20 cellular contexts compared by ENCODE assay signal in genomic region chr17:17081304-17081940, GRCh38. TPM values are rescaled to one million over a fixed set of nuclear protein-coding genes. Genes with fewer than 3 reads are reported as not detected.
DNase-seq lines count a peak whose midpoint lies in the region; ATAC-seq, FAIRE-seq and TF ChIP-seq lines count a peak whose summit lies in the region.
"Had no signal": no experiment of that assay in that cellular context is flagged by ENCODE, and none has a peak within 500 bp of the region (broad histone marks: within the 10 kb centered on the region; RNA-seq: fewer than 3 reads in every experiment).

No MANE protein-coding gene starts in this region.

- FAIRE-seq in kidney (lab: Jason Lieb, UNC), result no peak
- FAIRE-seq: endometrium had no signal

- H3K23me2 ChIP-seq in H9 (ENCODE audit: insufficient read length, low read depth, low read length, poor library complexity, severe bottlenecking), result no peaks in the 10 kb centered on the region

- H3K27ac ChIP-seq in H9 (ENCODE audit: insufficient read length, low read depth, low read length) (no peak overlapping the region), kidney (ENCODE audit: low read depth in 2 of 2, low read length in 2 of 2) (no peak overlapping the region), spleen (peak overlapping the region in 2 of 8 donors; percentile 15 to 22)
- H3K27ac ChIP-seq: prostate gland, thyroid gland had no signal

- no peak overlapping the region for H3K4me3 Mint-ChIP-seq in H9
- no peak overlapping the region for H3K4me3 Mint-ChIP-seq in brain
- H3K4me3 Mint-ChIP-seq: GM23338, natural killer cell, T-cell had no signal

- H3K9me3 Mint-ChIP-seq in H9 (no peaks in the 10 kb centered on the region), brain (no peaks in the 10 kb centered on the region)
- H3K9me3 Mint-ChIP-seq: GM23338, natural killer cell, T-cell had no signal

- no peak overlapping the region for H3K56ac ChIP-seq in H9 (ENCODE audit: insufficient read length, low read depth, low read length)

- H3K4me1 ChIP-seq in H9 (ENCODE audit: insufficient read depth, low read length), result no peaks in the 10 kb centered on the region
- peaks cover 31% of the 10 kb centered on the region in 2 donors for H3K4me1 ChIP-seq in kidney (ENCODE audit: control insufficient read depth in 1 of 2, insufficient read depth in 1 of 2, low read depth in 1 of 2, low read length in 2 of 2)
- peaks cover 8 to 70% (median 30%) of the 10 kb centered on the region in 6 donors for H3K4me1 ChIP-seq in spleen

- H3K36me3 Mint-ChIP-seq in H9 (ENCODE audit: insufficient read depth in 1 of 3, low read depth in 3 of 3) (peaks cover 3 to 43% (median 14%) of the 10 kb centered on the region in 3 experiments), brain (peaks cover 61% of the 10 kb centered on the region)
- H3K36me3 Mint-ChIP-seq: natural killer cell had no signal

- H4K8ac ChIP-seq in H9 (replicated peaks; ENCODE audit: insufficient read length, low read depth, low read length), result no peak overlapping the region

- H3K27me3 ChIP-seq in H9 (ENCODE audit: insufficient read depth, low read length), result no peaks in the 10 kb centered on the region
- no peaks in the 10 kb centered on the region for H3K27me3 ChIP-seq in spleen (replicated peaks in 1 of 7)
- H3K27me3 ChIP-seq: thyroid gland had no signal

- H3K9me3 ChIP-seq in H9 (ENCODE audit: control insufficient read depth, low read depth, low read length) (no peaks in the 10 kb centered on the region), kidney (ENCODE audit: control insufficient read depth in 1 of 2, low read length in 2 of 2) (no peaks in the 10 kb centered on the region), spleen (no peaks in the 10 kb centered on the region)
- H3K9me3 ChIP-seq: prostate gland, thyroid gland had no signal

- H2BK12ac ChIP-seq in H9 (ENCODE audit: insufficient read length, low read depth, low read length), result no peak overlapping the region

- H3K4ac ChIP-seq in H9 (ENCODE audit: low read depth, low read length), result no peak overlapping the region

- no peak overlapping the region for H2BK120ac ChIP-seq in H9 (ENCODE audit: low read depth, low read length, poor library complexity, severe bottlenecking)

- no peak overlapping the region for H3K18ac ChIP-seq in H9 (ENCODE audit: insufficient read length, low read depth, low read length)

- H3K27ac Mint-ChIP-seq in H9, result peak overlapping the region in 2 of 3 experiments; percentile 13 to 16; a peak in 3 of 7 replicates
- peak overlapping the region in 4 of 5 experiments; percentile 5 to 47 (median 25) for H3K27ac Mint-ChIP-seq in brain
- H3K27ac Mint-ChIP-seq: GM23338 had no signal

- no peak overlapping the region for H4K91ac ChIP-seq in H9 (ENCODE audit: insufficient read length, low read depth, low read length)

- no peak for TF ChIP-seq POLR2A in spleen (IDR thresholded peaks at IDR 0.05)

- H2AK5ac ChIP-seq in H9 (ENCODE audit: insufficient read length, low read length), result no peak overlapping the region

- no peak overlapping the region for H3K14ac ChIP-seq in H9 (ENCODE audit: insufficient read depth, low read length)

- H2AFZ ChIP-seq in H9 (ENCODE audit: low read length), result no peak overlapping the region
- H2AFZ ChIP-seq: GM23338 had no signal

- H2BK15ac ChIP-seq in H9 (ENCODE audit: low read depth, low read length), result no peak overlapping the region

- H3K36me3 ChIP-seq in kidney (ENCODE audit: control insufficient read depth in 1 of 2, insufficient read depth in 2 of 2, low read length in 2 of 2) (peaks cover 14 to 21% of the 10 kb centered on the region in 2 donors), spleen (peaks cover 0 to 93% (median 35%) of the 10 kb centered on the region in 6 donors)
- H3K36me3 ChIP-seq: prostate gland had no signal

- no peak overlapping the region for H2BK5ac ChIP-seq in H9 (ENCODE audit: insufficient read length, low read length)

- peaks cover 4 to 9% of the 10 kb centered on the region in 2 experiments for H3K4me1 Mint-ChIP-seq in H9
- H3K4me1 Mint-ChIP-seq in brain, result peaks cover 38% of the 10 kb centered on the region

- H4K20me1 ChIP-seq in H9 (ENCODE audit: control insufficient read depth, insufficient read depth, insufficient read length), result no peaks in the 10 kb centered on the region

- DNase-seq in H9, result no peak
- peak; percentile 78 for DNase-seq in kidney
- peak; percentile 19 for DNase-seq in spleen
- no peak for DNase-seq in activated CD4-positive, alpha-beta T cell treated with anti-CD3 and anti-CD28 coated beads, Interleukin-2, amount 50 U/mL, for 48 hours
- DNase-seq: activated CD4-positive, alpha-beta T cell treated with anti-CD3 and anti-CD28 coated beads, Interleukin-2, amount 50 U/mL, for 1 hour; amygdala; mesendoderm; natural killer cell; NCI-H1417; NCI-H526 treated with DMSO at 0.1 percent for 48 hours; SIG-M5; T-cell; thyroid gland had no signal

- peaks cover 3% of the 10 kb centered on the region for H3K79me1 ChIP-seq in H9 (ENCODE audit: insufficient read depth, low read depth, low read length, poor library complexity, severe bottlenecking)

- no peaks in the 10 kb centered on the region for H3K27me3 Mint-ChIP-seq in H9 (ENCODE audit: low read depth)
- H3K27me3 Mint-ChIP-seq in brain, result no peaks in the 10 kb centered on the region
- H3K27me3 Mint-ChIP-seq: T-cell had no signal

- WGBS in H9 (ENCODE audit: extremely low coverage, insufficient read length, low lambda C conversion rate), result no CpG with 5 or more reads among the region's 13 CpGs
- 81 to 88% (median 84%) methylated on average over 13 of the region's 13 CpGs for WGBS in spleen, 5 donors

- H3K4me3 ChIP-seq in kidney (ENCODE audit: low read length in 2 of 2), result no peak overlapping the region
- H3K4me3 ChIP-seq in spleen, result no peak overlapping the region
- H3K4me3 ChIP-seq: GM23338, prostate gland, thyroid gland had no signal

- H3K4me2 ChIP-seq in H9 (ENCODE audit: insufficient read depth, insufficient read length, low read length), result no peak overlapping the region
- H3K4me2 ChIP-seq: GM23338 had no signal

- ATAC-seq in HG03045 (IDR thresholded peaks at IDR 0.05; ENCODE audit: unreplicated experiment) (no peak), GM19023 (IDR thresholded peaks at IDR 0.05; ENCODE audit: unreplicated experiment) (no peak), GM19351 (IDR thresholded peaks at IDR 0.05; ENCODE audit: unreplicated experiment) (no peak)
- ATAC-seq: GM23338, natural killer cell, T-cell had no signal

- H3K23ac ChIP-seq in H9 (ENCODE audit: insufficient read length, low read depth, low read length), result no peak overlapping the region

- no peak overlapping the region for H2BK20ac ChIP-seq in H9 (ENCODE audit: low read depth, low read length, poor library complexity, severe bottlenecking)

- no peak overlapping the region for H3K9ac ChIP-seq in H9 (ENCODE audit: extremely low read depth, insufficient read length, low read length)
- H3K9ac ChIP-seq in kidney (ENCODE audit: low read length in 2 of 2), result no peak overlapping the region

- no peak for TF ChIP-seq CTCF in H9 (conservative IDR thresholded peaks at IDR 0.05)
- TF ChIP-seq CTCF in brain (conservative IDR thresholded peaks at IDR 0.05), result no peak
- no peak for TF ChIP-seq CTCF in kidney (IDR thresholded peaks at IDR 0.05; ENCODE audit: borderline replicate concordance, extremely low read depth, insufficient read depth)
- no peak for TF ChIP-seq CTCF in spleen (IDR thresholded peaks at IDR 0.05 in 8 of 11, conservative IDR thresholded peaks at IDR 0.05 in 3 of 11)

- no peaks in the 10 kb centered on the region for H3K79me2 ChIP-seq in H9 (ENCODE audit: insufficient read depth, low read length)

- no peak overlapping the region for H3T11ph ChIP-seq in H9 (ENCODE audit: low read length)

- intact Hi-C loops in kidney (cut with DNase I), result no loop called here
- intact Hi-C loops in spleen (cut with DNase I; ENCODE audit: low total_unique reads), result no loop called here

- H4K5ac ChIP-seq in H9 (ENCODE audit: insufficient read length, low read depth, low read length), result no peak overlapping the region

RNA-seq across cellular contexts. Expression of gene MPRIP, which starts 39.2 kb away (rescaled TPM):
- 129 and 132 TPM in 2 replicates for total RNA-seq in H9 (2021)
- 123 TPM for polyA plus RNA-seq in brain (ENCODE audit: insufficient read depth, low read depth, low replicate concordance)
- 250 TPM for total RNA-seq in kidney
- 120 TPM for polyA plus RNA-seq in kidney (ENCODE audit: insufficient read depth, low read depth, low replicate concordance)
- total RNA-seq in spleen, result 100 to 1,000 TPM; 120 to 309 (median 197) TPM
- 100 to 1,000 TPM in 1 of 3 donors, 10 to 100 TPM in 2; 52.3 to 114 (median 83.0) TPM for polyA plus RNA-seq in spleen

Comparison
In these comparisons a context has a peak if more than half of its experiments do, and no peak if none do; other contexts are left out.
1. DNase-seq: peak in kidney (single experiment) and spleen (single experiment); none in H9 (single experiment) and activated CD4-positive, alpha-beta T cell treated with anti-CD3 and anti-CD28 coated beads, Interleukin-2, amount 50 U/mL, for 48 hours (0 of 2).